In the genomic region with DNA sequence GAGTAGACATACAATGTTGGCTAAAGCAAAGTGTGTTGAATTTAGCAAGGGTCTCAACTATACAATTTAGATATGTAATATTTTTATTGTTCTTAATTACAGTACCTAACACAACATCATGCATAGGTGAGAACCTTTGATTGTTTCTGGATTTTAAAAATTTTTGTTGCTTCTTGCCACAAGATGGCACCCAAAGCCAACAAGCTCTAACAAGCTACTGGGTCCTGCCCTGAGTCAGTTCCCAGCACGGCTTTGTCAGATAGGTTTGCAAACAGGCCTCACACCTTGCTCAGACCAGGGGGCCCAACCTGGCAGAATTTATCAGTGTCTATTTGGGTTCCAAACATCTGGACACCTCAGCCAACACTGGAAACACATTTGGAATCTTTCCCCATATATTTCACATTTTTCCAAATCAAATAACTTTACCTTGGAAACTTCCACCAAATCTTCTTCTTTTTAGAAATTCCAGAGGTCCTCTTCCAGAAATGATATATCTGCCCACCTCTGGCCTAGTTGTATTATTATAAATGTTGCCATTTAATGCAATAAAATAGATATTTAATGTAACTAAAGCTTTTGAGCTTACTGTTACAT, we compare ENCODE assay signal across 10 cellular contexts. TPM values are rescaled to one million over a fixed set of nuclear protein-coding genes. Genes with fewer than 3 reads are reported as not detected.
A peak's percentile ranks its signal among the peaks of the same experiment; 100 is the strongest.
DNase-seq lines count a peak whose midpoint lies in the region; ATAC-seq and TF ChIP-seq lines count a peak whose summit lies in the region.
"Had no signal": no experiment of that assay in that cellular context is flagged by ENCODE, and none has a peak within 500 bp of the region (broad histone marks: within the 10 kb centered on the region; RNA-seq: fewer than 3 reads in every experiment).

No MANE protein-coding gene starts in this region.

- ATAC-seq in GM21619 (IDR thresholded peaks at IDR 0.05; ENCODE audit: unreplicated experiment) (no peak), HG02973 (IDR thresholded peaks at IDR 0.05; ENCODE audit: unreplicated experiment) (no peak), HG03095 (IDR thresholded peaks at IDR 0.05; ENCODE audit: unreplicated experiment) (no peak)

- no peaks in the 10 kb centered on the region for H3K36me3 Mint-ChIP-seq in glutamatergic neuron (ENCODE audit: unreplicated experiment)
- no peaks in the 10 kb centered on the region for H3K36me3 Mint-ChIP-seq in type B pancreatic cell

- H3K4me3 ChIP-seq in Karpas-422 (ENCODE audit: low read length), result no peak overlapping the region

- H3K9me3 Mint-ChIP-seq in glutamatergic neuron (ENCODE audit: unreplicated experiment), result no peaks in the 10 kb centered on the region
- no peaks in the 10 kb centered on the region for H3K9me3 Mint-ChIP-seq in type B pancreatic cell

- H3K27me3 ChIP-seq in Karpas-422 (ENCODE audit: low read length), result no peaks in the 10 kb centered on the region

- TF ChIP-seq CTCF in glutamatergic neuron (IDR thresholded peaks at IDR 0.05; ENCODE audit: partially characterized antibody, unreplicated experiment) (peak; percentile 50), type B pancreatic cell (conservative IDR thresholded peaks at IDR 0.05) (peak; percentile 79)

- no peaks in the 10 kb centered on the region for H3K4me1 ChIP-seq in Karpas-422 (ENCODE audit: low read length)

- H3K9ac ChIP-seq in Karpas-422 (ENCODE audit: low read length), result no peak overlapping the region

- no peak overlapping the region for H3K27ac ChIP-seq in Karpas-422 (ENCODE audit: low read length)
- H3K27ac ChIP-seq: neutrophil had no signal

- H3K4me2 ChIP-seq in Karpas-422 (ENCODE audit: low read depth, low read length, poor library complexity, severe bottlenecking), result no peak overlapping the region

- no peaks in the 10 kb centered on the region for H3K79me2 ChIP-seq in Karpas-422 (ENCODE audit: low read length)

- H3K27ac Mint-ChIP-seq in glutamatergic neuron (ENCODE audit: unreplicated experiment), result no peak overlapping the region
- no peak overlapping the region for H3K27ac Mint-ChIP-seq in type B pancreatic cell

- H3K27me3 Mint-ChIP-seq in glutamatergic neuron (ENCODE audit: unreplicated experiment) (no peaks in the 10 kb centered on the region), type B pancreatic cell (peaks cover 40% of the 10 kb centered on the region)

- H4K20me1 ChIP-seq in Karpas-422 (ENCODE audit: insufficient read depth, low read depth, low read length), result no peaks in the 10 kb centered on the region

- no peak overlapping the region for H2AFZ ChIP-seq in Karpas-422 (ENCODE audit: low read length)

- H3K9me3 ChIP-seq in Karpas-422 (ENCODE audit: low read length), result no peaks in the 10 kb centered on the region
- H3K9me3 ChIP-seq: neutrophil had no signal

- DNase-seq in EL, result peak; percentile 45
- peak; percentile 79 for DNase-seq in Karpas-422
- DNase-seq in SHP77 (lab: John Stamatoyannopoulos, UW), result peak; percentile 77 to 82
- DNase-seq in glutamatergic neuron, result peak; percentile 22
- DNase-seq in type B pancreatic cell (ENCODE audit: extremely low spot score, unreplicated experiment), result no peak

- H3K4me1 Mint-ChIP-seq in glutamatergic neuron (ENCODE audit: low read depth, unreplicated experiment), result no peaks in the 10 kb centered on the region
- no peaks in the 10 kb centered on the region for H3K4me1 Mint-ChIP-seq in type B pancreatic cell (ENCODE audit: unreplicated experiment)

- no peak overlapping the region for H3K4me3 Mint-ChIP-seq in glutamatergic neuron (ENCODE audit: unreplicated experiment)
- H3K4me3 Mint-ChIP-seq in type B pancreatic cell, result no peak overlapping the region

- no peaks in the 10 kb centered on the region for H3K9me2 ChIP-seq in Karpas-422 (replicated peaks; ENCODE audit: insufficient read depth, low read length)

- no peaks in the 10 kb centered on the region for H3K36me3 ChIP-seq in Karpas-422 (ENCODE audit: insufficient read depth, low read length)
- H3K36me3 ChIP-seq: neutrophil had no signal

RNA-seq across cellular contexts. Expression of a gene that starts 49.5 kb away (rescaled TPM):
- not detected in 2 replicates for total RNA-seq in Karpas-422 (2014; rRNA removed; shearing (Covaris generic); ENCODE audit: low replicate concordance)
- total RNA-seq in glutamatergic neuron (ENCODE audit: unreplicated experiment) (13.2 TPM), type B pancreatic cell (ENCODE audit: low replicate concordance) (0.43 and 4.8 TPM in 2 replicates)
- total RNA-seq: T-helper 2 cell treated with Interferon-gamma antibody and Interleukin-4, amounts not matched to agents 100 ng/mL and 5 ng/mL, for 36 hours had no signal
